Comparison of ENCODE assay signal across 2 cellular contexts in the genomic region with DNA sequence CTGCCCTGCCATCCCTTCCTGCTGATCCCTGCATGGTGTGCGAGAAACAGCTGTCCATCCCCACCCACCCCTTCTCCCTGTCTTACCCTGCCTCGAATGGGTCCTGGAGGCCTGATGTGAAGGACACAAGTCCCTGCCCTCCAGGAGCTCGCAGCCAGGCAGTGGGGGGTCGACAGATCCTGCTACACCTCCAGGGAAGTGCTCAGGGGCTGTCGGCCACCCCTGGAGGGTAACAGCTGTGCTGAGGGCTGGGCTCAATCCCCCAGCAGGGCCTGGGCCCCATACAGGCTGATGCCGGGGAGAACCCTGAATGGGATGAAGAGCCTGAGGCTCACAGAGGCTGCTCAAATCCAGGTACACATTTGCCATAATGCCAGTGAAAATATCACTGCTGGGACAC.
A peak's percentile ranks its signal among the peaks of the same experiment; 100 is the strongest.
TF ChIP-seq lines count a peak whose summit lies in the region.

No MANE protein-coding gene starts in this region.

TF ChIP-seq in HEK293, 187 proteins besides CTCF, POLR2A, EP300 and RAD21:
- TF ChIP-seq ZIC2 (tag by site-specific recombination; IDR thresholded peaks at IDR 0.05), result peak; percentile 96
- TF ChIP-seq GLIS1 (tag by site-specific recombination; IDR thresholded peaks at IDR 0.05), result peak; percentile 90
- TF ChIP-seq, protein P1, sequence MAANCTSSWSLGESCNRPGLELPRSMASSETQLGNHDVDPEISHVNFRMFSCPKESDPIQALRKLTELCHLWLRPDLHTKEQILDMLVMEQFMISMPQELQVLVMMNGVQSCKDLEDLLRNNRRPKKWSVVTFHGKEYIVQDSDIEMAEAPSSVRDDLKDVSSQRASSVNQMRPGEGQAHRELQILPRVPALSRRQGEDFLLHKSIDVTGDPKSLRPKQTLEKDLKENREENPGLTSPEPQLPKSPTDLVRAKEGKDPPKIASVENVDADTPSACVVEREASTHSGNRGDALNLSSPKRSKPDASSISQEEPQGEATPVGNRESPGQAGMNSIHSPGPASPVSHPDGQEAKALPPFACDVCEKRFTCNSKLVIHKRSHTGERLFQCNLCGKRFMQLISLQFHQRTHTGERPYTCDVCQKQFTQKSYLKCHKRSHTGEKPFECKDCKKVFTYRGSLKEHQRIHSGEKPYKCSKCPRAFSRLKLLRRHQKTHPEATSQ (tag by site-specific recombination; IDR thresholded peaks at IDR 0.05), result no peak
- TF ChIP-seq, protein P2, sequence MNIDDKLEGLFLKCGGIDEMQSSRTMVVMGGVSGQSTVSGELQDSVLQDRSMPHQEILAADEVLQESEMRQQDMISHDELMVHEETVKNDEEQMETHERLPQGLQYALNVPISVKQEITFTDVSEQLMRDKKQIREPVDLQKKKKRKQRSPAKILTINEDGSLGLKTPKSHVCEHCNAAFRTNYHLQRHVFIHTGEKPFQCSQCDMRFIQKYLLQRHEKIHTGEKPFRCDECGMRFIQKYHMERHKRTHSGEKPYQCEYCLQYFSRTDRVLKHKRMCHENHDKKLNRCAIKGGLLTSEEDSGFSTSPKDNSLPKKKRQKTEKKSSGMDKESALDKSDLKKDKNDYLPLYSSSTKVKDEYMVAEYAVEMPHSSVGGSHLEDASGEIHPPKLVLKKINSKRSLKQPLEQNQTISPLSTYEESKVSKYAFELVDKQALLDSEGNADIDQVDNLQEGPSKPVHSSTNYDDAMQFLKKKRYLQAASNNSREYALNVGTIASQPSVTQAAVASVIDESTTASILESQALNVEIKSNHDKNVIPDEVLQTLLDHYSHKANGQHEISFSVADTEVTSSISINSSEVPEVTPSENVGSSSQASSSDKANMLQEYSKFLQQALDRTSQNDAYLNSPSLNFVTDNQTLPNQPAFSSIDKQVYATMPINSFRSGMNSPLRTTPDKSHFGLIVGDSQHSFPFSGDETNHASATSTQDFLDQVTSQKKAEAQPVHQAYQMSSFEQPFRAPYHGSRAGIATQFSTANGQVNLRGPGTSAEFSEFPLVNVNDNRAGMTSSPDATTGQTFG (tag by site-specific recombination; IDR thresholded peaks at IDR 0.05; ENCODE audit: borderline replicate concordance), result no peak
- TF ChIP-seq, protein P3, sequence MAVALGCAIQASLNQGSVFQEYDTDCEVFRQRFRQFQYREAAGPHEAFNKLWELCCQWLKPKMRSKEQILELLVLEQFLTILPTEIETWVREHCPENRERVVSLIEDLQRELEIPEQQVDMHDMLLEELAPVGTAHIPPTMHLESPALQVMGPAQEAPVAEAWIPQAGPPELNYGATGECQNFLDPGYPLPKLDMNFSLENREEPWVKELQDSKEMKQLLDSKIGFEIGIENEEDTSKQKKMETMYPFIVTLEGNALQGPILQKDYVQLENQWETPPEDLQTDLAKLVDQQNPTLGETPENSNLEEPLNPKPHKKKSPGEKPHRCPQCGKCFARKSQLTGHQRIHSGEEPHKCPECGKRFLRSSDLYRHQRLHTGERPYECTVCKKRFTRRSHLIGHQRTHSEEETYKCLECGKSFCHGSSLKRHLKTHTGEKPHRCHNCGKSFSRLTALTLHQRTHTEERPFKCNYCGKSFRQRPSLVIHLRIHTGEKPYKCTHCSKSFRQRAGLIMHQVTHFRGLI (tag by site-specific recombination; IDR thresholded peaks at IDR 0.05), result no peak

TF ChIP-seq in H1, 55 proteins besides CTCF, POLR2A, EP300 and RAD21:
- TF ChIP-seq SUZ12 (IDR thresholded peaks at IDR 0.05; ENCODE audit: low read length) (no peak), CHD2 (IDR thresholded peaks at IDR 0.05; ENCODE audit: low read length) (no peak), USF2 (IDR thresholded peaks at IDR 0.05; ENCODE audit: low read length) (no peak), CTBP2 (IDR thresholded peaks at IDR 0.05; ENCODE audit: borderline replicate concordance, insufficient read depth, insufficient read length, low read length) (no peak)
TF ChIP-seq in H1: peak in this region for 0.
